In genomic region chr5:81626524-81626923, GRCh38 we compare ENCODE assay signal across 13 cellular contexts.
DNase-seq lines count a peak whose midpoint lies in the region; FAIRE-seq and TF ChIP-seq lines count a peak whose summit lies in the region.
"Had no signal": no experiment of that assay in that cellular context is flagged by ENCODE, and none has a peak within 500 bp of the region (broad histone marks: within the 10 kb centered on the region; RNA-seq: fewer than 3 reads in every experiment).

No MANE protein-coding gene starts in this region.

- TF ChIP-seq CTCF in uterus (IDR thresholded peaks at IDR 0.05) = no peak

- DNase-seq in A172 (ENCODE audit: low spot score) (peak; percentile 87), H54 (ENCODE audit: insufficient read length, low spot score) (peak; percentile 26), T1000 (lab: John Stamatoyannopoulos, UW) (peak; percentile 26), foreskin melanocyte (peak; percentile 66), G401 (ENCODE audit: low spot score) (no peak), uterus (no peak), NCI-H2171 treated with DMSO at 0.1 percent for 48 hours (lab: John Stamatoyannopoulos, UW) (no peak), HEK293T (ENCODE audit: extremely low spot score) (no peak)
- DNase-seq: activated CD8-positive, alpha-beta T cell treated with anti-CD3 and anti-CD28 coated beads, Interleukin-2, amount 10 ng/mL, durations not matched to agents 7 days and 5 days; Karpas-422; left lung; stimulated activated CD4-positive, alpha-beta T cell treated with anti-CD3 and anti-CD28 coated beads, Interleukin-1b, Interleukin-23, amount 100 ng/mL, for 48 hours; tibial artery had no signal

- H3K27ac ChIP-seq in uterus = no peak overlapping the region
- H3K27ac ChIP-seq: left lung, tibial artery had no signal

- POLR2A ChIA-PET in HEK293T (lab: Yijun Ruan, JAX) = no interaction called here

- no peaks in the 10 kb centered on the region for H3K9me3 ChIP-seq in uterus
- H3K9me3 ChIP-seq: tibial artery had no signal

- in situ Hi-C loops in G401 (cut with HindIII; ENCODE audit: low sequenced_read_pairs) = no loop called here

- H3K36me3 ChIP-seq in uterus = no peaks in the 10 kb centered on the region
- H3K36me3 ChIP-seq: left lung had no signal

- CTCF ChIA-PET in HEK293T (lab: Yijun Ruan, JAX) = no interaction called here

- peak; percentile 98 for FAIRE-seq in H54 (lab: Jason Lieb, UNC)

- no peak overlapping the region for H3K4me3 ChIP-seq in uterus
- H3K4me3 ChIP-seq: left lung, tibial artery had no signal

- TF ChIP-seq POLR2A in H54 (IDR thresholded peaks at IDR 0.05; ENCODE audit: low read depth, low read length) (no peak), uterus (IDR thresholded peaks at IDR 0.05) (no peak)

- H3K27me3 ChIP-seq in uterus = no peaks in the 10 kb centered on the region
- H3K27me3 ChIP-seq: left lung, tibial artery had no signal

- intact Hi-C loops in uterus (cut with DNase I; ENCODE audit: low total_unique reads) = no loop called here

- H3K4me1 ChIP-seq in uterus = no peaks in the 10 kb centered on the region
- H3K4me1 ChIP-seq: left lung had no signal

TF ChIP-seq in HEK293T, 16 proteins besides CTCF, POLR2A, EP300 and RAD21:
- TF ChIP-seq FOXM1 (IDR thresholded peaks at IDR 0.05; ENCODE audit: borderline replicate concordance) (no peak), ZNF384 (IDR thresholded peaks at IDR 0.05) (no peak), BHLHE40 (IDR thresholded peaks at IDR 0.05; ENCODE audit: borderline replicate concordance) (no peak), ELF4 (IDR thresholded peaks at IDR 0.05) (no peak), NFRKB (IDR thresholded peaks at IDR 0.05) (no peak), FOXA1 (IDR thresholded peaks at IDR 0.05) (no peak), CTBP1 (IDR thresholded peaks at IDR 0.05; ENCODE audit: borderline replicate concordance) (no peak), L3MBTL2 (conservative IDR thresholded peaks at IDR 0.05) (no peak), TARDBP (IDR thresholded peaks at IDR 0.05) (no peak), ARNT (IDR thresholded peaks at IDR 0.05) (no peak), PKNOX1 (IDR thresholded peaks at IDR 0.05) (no peak), LEF1 (IDR thresholded peaks at IDR 0.05; ENCODE audit: borderline replicate concordance) (no peak), SUZ12 (IDR thresholded peaks at IDR 0.05) (no peak)

Comparison
In these comparisons a context has a peak if more than half of its experiments do, and no peak if none do; other contexts are left out.
1. DNase-seq: peak in A172 (single experiment), H54 (single experiment), T1000 (single experiment) and foreskin melanocyte (single experiment); none in G401 (single experiment), uterus (0 of 2), NCI-H2171 treated with DMSO at 0.1 percent for 48 hours (single experiment) and HEK293T (single experiment).